In the genomic region with DNA sequence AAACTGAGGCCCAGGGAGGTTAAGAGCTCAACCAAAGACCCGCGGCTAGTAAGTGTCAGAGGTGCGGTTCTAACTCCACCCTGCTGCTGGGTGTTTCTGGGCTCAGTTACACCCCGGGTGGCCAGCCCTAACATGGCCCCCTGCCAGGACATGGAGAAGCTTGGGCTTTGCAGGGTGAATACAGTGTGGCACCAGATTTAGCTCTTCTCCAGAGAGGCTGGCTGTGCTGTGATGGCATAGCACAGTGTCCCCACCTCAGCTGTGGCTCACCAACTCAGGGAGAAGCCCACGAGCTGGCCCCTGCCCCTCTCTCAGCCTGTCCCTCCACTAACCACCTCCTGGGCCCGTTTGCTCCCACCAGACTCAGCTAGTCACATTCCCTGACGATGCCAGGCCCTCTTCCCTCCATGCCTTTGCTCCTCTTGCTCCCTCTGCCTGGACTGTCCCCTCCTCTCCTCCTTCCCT, we compare ENCODE assay signal across 1 cellular context.
TF ChIP-seq lines count a peak whose summit lies in the region.

No MANE protein-coding gene starts in this region.

TF ChIP-seq in IMR-90, 13 proteins besides CTCF, POLR2A, EP300 and RAD21:
- TF ChIP-seq CEBPB (IDR thresholded peaks at IDR 0.05; ENCODE audit: low read depth, low read length) (no peak), BHLHE40 (IDR thresholded peaks at IDR 0.05; ENCODE audit: low read depth, low read length) (no peak), CHD1 (IDR thresholded peaks at IDR 0.05; ENCODE audit: low read depth, low read length) (no peak), RFX5 (IDR thresholded peaks at IDR 0.05; ENCODE audit: low read depth, low read length) (no peak), NFE2L2 (IDR thresholded peaks at IDR 0.05; ENCODE audit: low read depth, low read length) (no peak), FOS (IDR thresholded peaks at IDR 0.05; ENCODE audit: low read depth, low read length) (no peak), MAFK (IDR thresholded peaks at IDR 0.05; ENCODE audit: low read depth, low read length) (no peak), MAZ (IDR thresholded peaks at IDR 0.05; ENCODE audit: borderline replicate concordance, low read depth, low read length) (no peak), SMC3 (IDR thresholded peaks at IDR 0.05; ENCODE audit: low read depth, low read length) (no peak), MXI1 (IDR thresholded peaks at IDR 0.05; ENCODE audit: borderline replicate concordance, low read depth, low read length) (no peak), RCOR1 (IDR thresholded peaks at IDR 0.05; ENCODE audit: insufficient replicate concordance, low read length) (no peak)
- TF ChIP-seq, protein P1, sequence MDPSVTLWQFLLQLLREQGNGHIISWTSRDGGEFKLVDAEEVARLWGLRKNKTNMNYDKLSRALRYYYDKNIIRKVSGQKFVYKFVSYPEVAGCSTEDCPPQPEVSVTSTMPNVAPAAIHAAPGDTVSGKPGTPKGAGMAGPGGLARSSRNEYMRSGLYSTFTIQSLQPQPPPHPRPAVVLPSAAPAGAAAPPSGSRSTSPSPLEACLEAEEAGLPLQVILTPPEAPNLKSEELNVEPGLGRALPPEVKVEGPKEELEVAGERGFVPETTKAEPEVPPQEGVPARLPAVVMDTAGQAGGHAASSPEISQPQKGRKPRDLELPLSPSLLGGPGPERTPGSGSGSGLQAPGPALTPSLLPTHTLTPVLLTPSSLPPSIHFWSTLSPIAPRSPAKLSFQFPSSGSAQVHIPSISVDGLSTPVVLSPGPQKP (IDR thresholded peaks at IDR 0.05; ENCODE audit: borderline replicate concordance, low read depth, low read length), result no peak
- TF ChIP-seq, protein P2, sequence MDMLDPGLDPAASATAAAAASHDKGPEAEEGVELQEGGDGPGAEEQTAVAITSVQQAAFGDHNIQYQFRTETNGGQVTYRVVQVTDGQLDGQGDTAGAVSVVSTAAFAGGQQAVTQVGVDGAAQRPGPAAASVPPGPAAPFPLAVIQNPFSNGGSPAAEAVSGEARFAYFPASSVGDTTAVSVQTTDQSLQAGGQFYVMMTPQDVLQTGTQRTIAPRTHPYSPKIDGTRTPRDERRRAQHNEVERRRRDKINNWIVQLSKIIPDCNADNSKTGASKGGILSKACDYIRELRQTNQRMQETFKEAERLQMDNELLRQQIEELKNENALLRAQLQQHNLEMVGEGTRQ (IDR thresholded peaks at IDR 0.05; ENCODE audit: low read depth, low read length), result no peak
